20 cellular contexts compared by ENCODE assay signal in genomic region chr19:29400917-29401711, GRCh38.
DNase-seq lines count a peak whose midpoint lies in the region; TF ChIP-seq lines count a peak whose summit lies in the region.
"Had no signal": no experiment of that assay in that cellular context is flagged by ENCODE, and none has a peak within 500 bp of the region (broad histone marks: within the 10 kb centered on the region; RNA-seq: fewer than 3 reads in every experiment).

No MANE protein-coding gene starts in this region.

- DNase-seq in GM20000 (ENCODE audit: low spot score) (peak; percentile 26), NCI-H1694 (lab: John Stamatoyannopoulos, UW) (peak; percentile 22), head of caudate nucleus (peak in 41 of 42 donors; percentile 15 to 89 (median 60)), putamen (ENCODE audit: low spot score) (peak; percentile 24), glomerular visceral epithelial cell (ENCODE audit: extremely low spot score) (no peak), GM13977 (ENCODE audit: low spot score) (no peak)
- no peak for DNase-seq in activated T-helper 1 cell treated with anti-CD3 and anti-CD28 coated beads, Interleukin-12 subunit alpha, Interleukin-12 subunit beta, Interleukin-2, Interleukin-4 antibody, amounts not matched to agents 30 ng/mL and 10 ng/mL and 1 ng/mL, durations not matched to agents 14 hours and 24 hours and 36 hours (ENCODE audit: low spot score)
- DNase-seq: ACHN, DMS 273 treated with DMSO at 0.1 percent for 48 hours, DND-41, H7, Kasumi-1, NCI-H1092, NCI-H1436 treated with DMSO at 0.1 percent for 48 hours, NCI-H2081, NCI-H510A treated with DMSO at 0.1 percent for 48 hours, PC-3, RPMI8226, SHP77 treated with DMSO at 0.1 percent for 48 hours, SK-N-SH had no signal

- no peaks in the 10 kb centered on the region for H3K36me3 Mint-ChIP-seq in activated T-helper 1 cell treated with anti-CD3 and anti-CD28 coated beads, Interleukin-12 subunit alpha, Interleukin-12 subunit beta, Interleukin-2, Interleukin-4 antibody, amounts not matched to agents 30 ng/mL and 10 ng/mL and 1 ng/mL, durations not matched to agents 14 hours and 24 hours and 36 hours (ENCODE audit: low read depth)

- no peak overlapping the region for H3K27ac Mint-ChIP-seq in activated T-helper 1 cell treated with anti-CD3 and anti-CD28 coated beads, Interleukin-12 subunit alpha, Interleukin-12 subunit beta, Interleukin-2, Interleukin-4 antibody, amounts not matched to agents 30 ng/mL and 10 ng/mL and 1 ng/mL, durations not matched to agents 14 hours and 24 hours and 36 hours

- no peak overlapping the region for H3K4me3 Mint-ChIP-seq in activated T-helper 1 cell treated with anti-CD3 and anti-CD28 coated beads, Interleukin-12 subunit alpha, Interleukin-12 subunit beta, Interleukin-2, Interleukin-4 antibody, amounts not matched to agents 30 ng/mL and 10 ng/mL and 1 ng/mL, durations not matched to agents 14 hours and 24 hours and 36 hours

- no peak for TF ChIP-seq CTCF in GM20000 (IDR thresholded peaks at IDR 0.05; ENCODE audit: extremely low read depth, missing control alignments)
- TF ChIP-seq CTCF in GM13977 (IDR thresholded peaks at IDR 0.05; ENCODE audit: extremely low read depth, insufficient read depth, missing control alignments), result no peak

- no peaks in the 10 kb centered on the region for H3K4me1 Mint-ChIP-seq in activated T-helper 1 cell treated with anti-CD3 and anti-CD28 coated beads, Interleukin-12 subunit alpha, Interleukin-12 subunit beta, Interleukin-2, Interleukin-4 antibody, amounts not matched to agents 30 ng/mL and 10 ng/mL and 1 ng/mL, durations not matched to agents 14 hours and 24 hours and 36 hours (ENCODE audit: low read depth)

- H3K9me3 Mint-ChIP-seq in activated T-helper 1 cell treated with anti-CD3 and anti-CD28 coated beads, Interleukin-12 subunit alpha, Interleukin-12 subunit beta, Interleukin-2, Interleukin-4 antibody, amounts not matched to agents 30 ng/mL and 10 ng/mL and 1 ng/mL, durations not matched to agents 14 hours and 24 hours and 36 hours, result no peaks in the 10 kb centered on the region

- in situ Hi-C loops in GM13977 (cut with MboI; ENCODE audit: low pct_unique_long_range_greater_than_20kb, low sequenced_read_pairs, unreplicated experiment), result no loop called here

- H3K27me3 Mint-ChIP-seq in activated T-helper 1 cell treated with anti-CD3 and anti-CD28 coated beads, Interleukin-12 subunit alpha, Interleukin-12 subunit beta, Interleukin-2, Interleukin-4 antibody, amounts not matched to agents 30 ng/mL and 10 ng/mL and 1 ng/mL, durations not matched to agents 14 hours and 24 hours and 36 hours (ENCODE audit: insufficient read depth), result peaks cover 2% of the 10 kb centered on the region

- intact Hi-C loops in head of caudate nucleus (cut with DNase I), result no loop called here
- intact Hi-C loops in activated T-helper 1 cell treated with anti-CD3 and anti-CD28 coated beads, Interleukin-12 subunit alpha, Interleukin-12 subunit beta, Interleukin-2, Interleukin-4 antibody, amounts not matched to agents 30 ng/mL and 10 ng/mL and 1 ng/mL, durations not matched to agents 14 hours and 24 hours and 36 hours (cut with micrococcal nuclease), result no loop called here

Comparison
In these comparisons a context has a peak if more than half of its experiments do, and no peak if none do; other contexts are left out.
1. DNase-seq: peak in GM20000 (single experiment), NCI-H1694 (single experiment), head of caudate nucleus (41 of 42) and putamen (single experiment); none in glomerular visceral epithelial cell (single experiment), GM13977 (single experiment) and activated T-helper 1 cell treated with anti-CD3 and anti-CD28 coated beads, Interleukin-12 subunit alpha, Interleukin-12 subunit beta, Interleukin-2, Interleukin-4 antibody, amounts not matched to agents 30 ng/mL and 10 ng/mL and 1 ng/mL, durations not matched to agents 14 hours and 24 hours and 36 hours (single experiment).